8 cellular contexts compared by ENCODE assay signal in genomic region chr2:177553176-177553909, GRCh38.
DNase-seq lines count a peak whose midpoint lies in the region; ATAC-seq, FAIRE-seq and TF ChIP-seq lines count a peak whose summit lies in the region.

No MANE protein-coding gene starts in this region.

- TF ChIP-seq CTCF in CD8-positive, alpha-beta T cell (IDR thresholded peaks at IDR 0.05): no peak
- TF ChIP-seq CTCF in KMS-11 (conservative IDR thresholded peaks at IDR 0.05; ENCODE audit: low read depth, low read length): no peak

- POLR2A ChIA-PET in CD8-positive, alpha-beta T cell (lab: Charles Lee): interaction anchor here (0.5 to 1.2 kb wide), 2 partner anchors 15 to 289 kb away, joined by 5 read pairs; partner anchors contain the start of gene NFE2L2

- H3K4me2 ChIP-seq in KMS-11: peak overlapping the region; percentile 36

- H3K27me3 Mint-ChIP-seq in CD8-positive, alpha-beta T cell (ENCODE audit: low read depth): no peaks in the 10 kb centered on the region

- no peaks in the 10 kb centered on the region for H3K9me3 ChIP-seq in CD8-positive, alpha-beta T cell (ENCODE audit: low read length)
- H3K9me3 ChIP-seq in adipocyte (ENCODE audit: control insufficient read depth, low read length) (no peaks in the 10 kb centered on the region), iPS-18a (ENCODE audit: control insufficient read depth, low read depth, low read length) (no peaks in the 10 kb centered on the region), small intestine (ENCODE audit: control insufficient read depth, low read depth) (no peaks in the 10 kb centered on the region)

- H3K4me3 ChIP-seq in CD8-positive, alpha-beta T cell (ENCODE audit: low read depth, low read length): peak overlapping the region; percentile 99
- H3K4me3 ChIP-seq in KMS-11 (IDR thresholded peaks at IDR 0.05; ENCODE audit: insufficient read depth, low read depth, low read length) (peak overlapping the region; percentile 92), adipocyte (ENCODE audit: low read length) (peak overlapping the region; percentile 97), iPS-18a (ENCODE audit: low read length) (peak overlapping the region; percentile 98), small intestine (ENCODE audit: low read depth in 1 of 2, low read length in 2 of 2) (peak overlapping the region; percentile 69 to 72)

- peak overlapping the region; percentile 100 for H3K27ac ChIP-seq in CD8-positive, alpha-beta T cell (ENCODE audit: low read depth, low read length)
- H3K27ac ChIP-seq in KMS-11: peak overlapping the region; percentile 90
- peak overlapping the region; percentile 100 for H3K27ac ChIP-seq in iPS-18a (ENCODE audit: low read length)
- H3K27ac ChIP-seq in small intestine (ENCODE audit: low read depth in 1 of 2, low read length in 1 of 2): peak overlapping the region; percentile 84 to 99

- CTCF ChIA-PET in CD8-positive, alpha-beta T cell (lab: Charles Lee): no interaction called here

- H3K27me3 ChIP-seq in CD8-positive, alpha-beta T cell (ENCODE audit: insufficient read depth, low read length): no peaks in the 10 kb centered on the region
- H3K27me3 ChIP-seq in KMS-11 (ENCODE audit: insufficient read depth, low read depth) (no peaks in the 10 kb centered on the region), adipocyte (replicated peaks; ENCODE audit: control insufficient read depth, insufficient read depth, low read length) (no peaks in the 10 kb centered on the region), iPS-18a (ENCODE audit: control insufficient read depth, insufficient read depth, low read length) (no peaks in the 10 kb centered on the region), small intestine (ENCODE audit: control insufficient read depth in 2 of 2, insufficient read depth in 2 of 2, low read length in 2 of 2) (no peaks in the 10 kb centered on the region)

- H3K4me3 Mint-ChIP-seq in CD8-positive, alpha-beta T cell: peak overlapping the region; percentile 96

- peaks cover 6% of the 10 kb centered on the region for H3K4me1 ChIP-seq in CD8-positive, alpha-beta T cell (ENCODE audit: insufficient read depth, low read length)
- H3K4me1 ChIP-seq in KMS-11 (ENCODE audit: low read depth, poor library complexity, severe bottlenecking): peaks cover 17% of the 10 kb centered on the region
- H3K4me1 ChIP-seq in adipocyte (ENCODE audit: control insufficient read depth, insufficient read depth, low read length): peaks cover 7% of the 10 kb centered on the region
- H3K4me1 ChIP-seq in iPS-18a (ENCODE audit: control insufficient read depth, low read depth, low read length): no peaks in the 10 kb centered on the region
- H3K4me1 ChIP-seq in small intestine (ENCODE audit: control insufficient read depth in 2 of 2, insufficient read depth in 1 of 2, low read depth in 1 of 2, low read length in 1 of 2): peaks cover 0 to 2% of the 10 kb centered on the region in 2 donors

- FAIRE-seq in small intestine (lab: Jason Lieb, UNC): no peak

- peak overlapping the region; percentile 99 for H3K27ac Mint-ChIP-seq in CD8-positive, alpha-beta T cell

- DNase-seq in CD8-positive, alpha-beta T cell: no peak
- peak; percentile 62 for DNase-seq in adipocyte (ENCODE audit: low read depth)
- no peak for DNase-seq in small intestine
- DNase-seq in SKM-1 treated with dmso at 0.1 percent for 144 hours (lab: John Stamatoyannopoulos, UW; ENCODE audit: unreplicated experiment): no peak
- DNase-seq in SHP77 treated with DMSO at 0.1 percent for 48 hours (lab: John Stamatoyannopoulos, UW): no peak

- H3K9me3 Mint-ChIP-seq in CD8-positive, alpha-beta T cell: no peaks in the 10 kb centered on the region

- peaks cover 8% of the 10 kb centered on the region for H3K36me3 Mint-ChIP-seq in CD8-positive, alpha-beta T cell

- H3K79me2 ChIP-seq in KMS-11 (ENCODE audit: insufficient read depth, low read depth): no peaks in the 10 kb centered on the region

- no peaks in the 10 kb centered on the region for H3K36me3 ChIP-seq in CD8-positive, alpha-beta T cell (ENCODE audit: insufficient read depth, low read length)
- H3K36me3 ChIP-seq in KMS-11 (ENCODE audit: insufficient read depth): no peaks in the 10 kb centered on the region
- H3K36me3 ChIP-seq in adipocyte (ENCODE audit: control insufficient read depth, insufficient read depth, low read length, severe bottlenecking): no peaks in the 10 kb centered on the region
- H3K36me3 ChIP-seq in iPS-18a (ENCODE audit: control insufficient read depth, low read depth, low read length): no peaks in the 10 kb centered on the region
- H3K36me3 ChIP-seq in small intestine (ENCODE audit: control insufficient read depth in 2 of 2, insufficient read depth in 2 of 2, low read length in 2 of 2): no peaks in the 10 kb centered on the region

- H3K4me1 Mint-ChIP-seq in CD8-positive, alpha-beta T cell (ENCODE audit: low read depth): peaks cover 12% of the 10 kb centered on the region

- H4K20me1 ChIP-seq in KMS-11 (ENCODE audit: insufficient read depth): no peaks in the 10 kb centered on the region

- peak overlapping the region; percentile 95 for H2AFZ ChIP-seq in KMS-11 (ENCODE audit: low read depth)

- 1 to 6% (median 2%) methylated on average over 17 of the region's 17 CpGs for WGBS in small intestine, 3 donors

- intact Hi-C loops in CD8-positive, alpha-beta T cell (cut with DNase I, micrococcal nuclease): loop anchor here (1.0 to 10.0 kb wide), 9 partner anchors 65 to 1551 kb away; partner anchors contain the start of genes LNPK (in 2 of the 2), AGPS (in 1 of the 2), HNRNPA3 (in 1 of the 2) and MTX2 (in 1 of the 2)

- H3K9ac ChIP-seq in KMS-11 (peak overlapping the region; percentile 93), adipocyte (ENCODE audit: low read length) (peak overlapping the region; percentile 91), iPS-18a (ENCODE audit: low read length) (peak overlapping the region; percentile 99)

- ATAC-seq in CD8-positive, alpha-beta T cell: no peak
- ATAC-seq in HG02623 (IDR thresholded peaks at IDR 0.05; ENCODE audit: unreplicated experiment): no peak
